28 cellular contexts compared by ENCODE assay signal in genomic region chr12:114018669-114019068, GRCh38.
DNase-seq lines count a peak whose midpoint lies in the region; TF ChIP-seq lines count a peak whose summit lies in the region.
"Had no signal": no experiment of that assay in that cellular context is flagged by ENCODE, and none has a peak within 500 bp of the region (broad histone marks: within the 10 kb centered on the region; RNA-seq: fewer than 3 reads in every experiment).

No MANE protein-coding gene starts in this region.

- no peaks in the 10 kb centered on the region for H3K9me3 ChIP-seq in HEK293 (ENCODE audit: control insufficient read depth, insufficient read depth, low read depth, low read length)
- H3K9me3 ChIP-seq: BE2C, gastroesophageal sphincter, left lung, neutrophil, upper lobe of right lung had no signal

- TF ChIP-seq CTCF in HEK293 (tag by site-specific recombination; IDR thresholded peaks at IDR 0.05) (no peak), RWPE1 (conservative IDR thresholded peaks at IDR 0.05; ENCODE audit: low read depth) (no peak), foreskin fibroblast (IDR thresholded peaks at IDR 0.05; ENCODE audit: low read depth, low read length) (no peak)

- H3K4me1 ChIP-seq in HEK293 (ENCODE audit: control insufficient read depth, insufficient read depth, low read length): no peaks in the 10 kb centered on the region
- H3K4me1 ChIP-seq: BE2C, left lung, upper lobe of right lung had no signal

- H3K4me3 ChIP-seq in HEK293 (ENCODE audit: low read depth, low read length) (no peak overlapping the region), foreskin fibroblast (ENCODE audit: low read depth in 1 of 2, low read length in 2 of 2) (no peak overlapping the region)
- H3K4me3 ChIP-seq: gastroesophageal sphincter, left lung, PC-9, upper lobe of right lung had no signal

- H3K36me3 ChIP-seq in HEK293 (ENCODE audit: control insufficient read depth in 2 of 2, insufficient read depth in 1 of 2, low read length in 2 of 2): no peaks in the 10 kb centered on the region
- H3K36me3 ChIP-seq: BE2C, gastroesophageal sphincter, left lung, neutrophil, upper lobe of right lung had no signal

- no peak overlapping the region for H3K27ac ChIP-seq in HEK293 (ENCODE audit: extremely low read depth, low read depth, low read length)
- H3K27ac ChIP-seq in RWPE1: no peak overlapping the region
- H3K27ac ChIP-seq: gastroesophageal sphincter, left lung, neutrophil, PC-9, upper lobe of right lung had no signal

- peak; percentile 33 for DNase-seq in NCI-H1105 treated with DMSO at 0.1 percent for 48 hours (lab: John Stamatoyannopoulos, UW)
- DNase-seq in NCI-H1105 (lab: John Stamatoyannopoulos, UW): no peak
- DNase-seq in RWPE1 (ENCODE audit: low spot score): peak; percentile 17
- DNase-seq in foreskin fibroblast: peak; percentile 14 to 51
- no peak for DNase-seq in NK-92 (lab: John Stamatoyannopoulos, UW; ENCODE audit: unreplicated experiment)
- no peak for DNase-seq in activated CD4-positive, alpha-beta T cell treated with anti-CD3 and anti-CD28 coated beads for 48 hours
- no peak for DNase-seq in HK-2 (ENCODE audit: unreplicated experiment)
- DNase-seq: 8988T; activated CD4-positive, CD25-positive, alpha-beta regulatory T cell treated with anti-CD3 and anti-CD28 coated beads, Interleukin-2, amount 50 U/mL, for 72 hours; activated CD8-positive, alpha-beta T cell treated with anti-CD3 and anti-CD28 coated beads for 36 hours; activated effector memory CD4-positive, alpha-beta T cell treated with Interleukin-2 at 50 U/mL for 16 hours; activated naive CD8-positive, alpha-beta T cell treated with anti-CD3 and anti-CD28 coated beads, Interleukin-2, amount 10 ng/mL, durations not matched to agents 7 days and 5 days; BE2C; effector CD8-positive, alpha-beta T cell; H9; hippocampal formation; immature natural killer cell; left lung; NCI-H1694; PC-9; SIG-M5; stimulated activated CD4-positive, alpha-beta T cell treated with anti-CD3 and anti-CD28 coated beads, Interleukin-2, amount 100 ng/mL, for 48 hours; substantia nigra; T-cell; upper lobe of right lung had no signal

- CTCF ChIA-PET in HEK293 (lab: Yijun Ruan, JAX) (interaction anchor here (1.1 kb wide), 1 partner anchor 490 kb away, joined by 3 read pairs; no protein-coding TSS in a partner anchor), RWPE1 (lab: Yijun Ruan, JAX) (interaction anchor here (0.6 kb wide), 1 partner anchor 36 kb away, joined by 3 read pairs; no protein-coding TSS in a partner anchor)

- POLR2A ChIA-PET in HEK293 (lab: Yijun Ruan, JAX): no interaction called here
- POLR2A ChIA-PET in RWPE1 (lab: Yijun Ruan, JAX; ENCODE audit: low non-redundant PET): no interaction called here

TF ChIP-seq in HEK293, 187 proteins besides CTCF, POLR2A, EP300 and RAD21:
- TF ChIP-seq ZNF23 (tag by site-specific recombination; IDR thresholded peaks at IDR 0.05; ENCODE audit: borderline replicate concordance): no peak
- TF ChIP-seq HOXC10 (CRISPR knock-in tag; IDR thresholded peaks at IDR 0.05): no peak
- TF ChIP-seq ZNF350 (tag by site-specific recombination; IDR thresholded peaks at IDR 0.05): no peak
- no peak for TF ChIP-seq ZNF629 (tag by site-specific recombination; IDR thresholded peaks at IDR 0.05)
- TF ChIP-seq SALL2 (tag by site-specific recombination; IDR thresholded peaks at IDR 0.05; ENCODE audit: borderline replicate concordance): no peak
- TF ChIP-seq ZSCAN23 (tag by site-specific recombination; IDR thresholded peaks at IDR 0.05): no peak
- no peak for TF ChIP-seq ZNF394 (tag by site-specific recombination; IDR thresholded peaks at IDR 0.05; ENCODE audit: borderline replicate concordance)
- TF ChIP-seq EGR2 (tag by site-specific recombination; IDR thresholded peaks at IDR 0.05; ENCODE audit: low read depth): peak; percentile 72
- TF ChIP-seq ZFHX2 (tag by site-specific recombination; conservative IDR thresholded peaks at IDR 0.05): peak; percentile 49; the same call in 1 of the 2 replicates
- TF ChIP-seq GFI1B (tag by site-specific recombination; IDR thresholded peaks at IDR 0.05): no peak
- no peak for TF ChIP-seq SP2 (tag by site-specific recombination; IDR thresholded peaks at IDR 0.05)
- no peak for TF ChIP-seq ZNF670 (tag by site-specific recombination; IDR thresholded peaks at IDR 0.05; ENCODE audit: low read depth)
- no peak for TF ChIP-seq ZEB2 (tag by site-specific recombination; IDR thresholded peaks at IDR 0.05)
- no peak for TF ChIP-seq ZNF621 (tag by site-specific recombination; IDR thresholded peaks at IDR 0.05)

Comparison
In these comparisons a context has a peak if more than half of its experiments do, and no peak if none do; other contexts are left out.
1. DNase-seq: peak in NCI-H1105 treated with DMSO at 0.1 percent for 48 hours (single experiment), RWPE1 (single experiment) and foreskin fibroblast (2 of 2); none in NCI-H1105 (single experiment), NK-92 (single experiment), activated CD4-positive, alpha-beta T cell treated with anti-CD3 and anti-CD28 coated beads for 48 hours (single experiment) and HK-2 (single experiment).